19 cellular contexts compared by ENCODE assay signal in the genomic region with DNA sequence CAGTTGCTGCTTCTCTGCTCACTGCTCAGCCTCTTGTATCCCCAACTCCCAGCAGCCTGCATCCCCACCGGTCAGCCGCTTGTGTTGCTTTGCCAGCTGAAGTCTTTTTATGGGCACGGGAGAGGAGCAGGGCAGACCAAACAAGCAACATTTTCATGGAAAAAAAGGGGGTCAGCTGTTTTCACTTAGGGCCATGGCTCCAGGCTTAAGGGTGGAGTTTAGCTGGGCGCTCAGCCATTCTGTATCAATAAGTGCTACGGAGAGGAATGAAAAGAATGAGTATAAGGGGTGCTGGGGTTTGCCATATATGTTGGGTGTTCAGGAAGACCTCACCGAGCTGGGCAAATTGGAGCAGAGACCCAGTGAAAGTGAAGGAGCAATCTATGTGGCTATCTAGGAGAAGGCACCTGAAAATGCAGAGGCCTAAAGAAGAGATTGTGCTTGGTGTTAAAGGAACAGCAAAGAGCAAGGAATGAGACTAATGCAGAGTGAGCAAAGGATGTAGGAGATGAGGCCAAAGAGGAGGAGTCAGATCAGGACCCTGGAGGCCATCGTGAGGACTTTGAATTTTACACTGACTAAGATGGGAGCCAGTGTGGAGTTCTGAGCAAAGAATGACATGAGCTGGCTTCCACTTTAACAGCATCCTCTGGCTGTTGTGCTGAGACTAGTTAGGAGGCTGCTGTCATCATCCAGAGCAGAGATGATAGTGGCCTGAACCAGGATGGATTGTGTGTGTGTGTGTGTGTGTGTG.
"Had no signal": no experiment of that assay in that cellular context is flagged by ENCODE, and none has a peak within 500 bp of the region (broad histone marks: within the 10 kb centered on the region; RNA-seq: fewer than 3 reads in every experiment).

No MANE protein-coding gene starts in this region.

- DNase-seq: activated CD4-positive, alpha-beta memory T cell treated with anti-CD3 and anti-CD28 coated beads for 36 hours; activated CD4-positive, alpha-beta T cell treated with anti-CD3 and anti-CD28 coated beads for 36 hours; activated effector memory CD4-positive, alpha-beta T cell treated with Interleukin-2 at 50 U/mL for 16 hours; activated naive CD4-positive, alpha-beta T cell treated with anti-CD3 and anti-CD28 coated beads, Interleukin-2, amount 50 U/mL, for 16 hours; activated T-cell treated with anti-CD3 and anti-CD28 coated beads, Interleukin-2, amount 50 U/mL, for 4 hours; amniotic stem cell; caudate nucleus; mucosa of descending colon; naive thymus-derived CD8-positive, alpha-beta T cell; stimulated activated CD4-positive, alpha-beta T cell treated with anti-CD3 and anti-CD28 coated beads, Interleukin-15, amount 100 ng/mL, for 24 hours; stimulated activated CD4-positive, alpha-beta T cell treated with anti-CD3 and anti-CD28 coated beads, Interleukin-4, amount 100 ng/mL, for 1 hour; stimulated activated naive CD4-positive, alpha-beta T cell; tibial artery; uterus; WERI-Rb-1 had no signal

- H3K27me3 ChIP-seq: uterus had no signal

- H3K36me3 Mint-ChIP-seq: activated CD4-positive, alpha-beta memory T cell treated with anti-CD3 and anti-CD28 coated beads for 36 hours; naive thymus-derived CD8-positive, alpha-beta T cell had no signal

- H3K9me3 ChIP-seq: esophagus muscularis mucosa, gastroesophageal sphincter, mucosa of descending colon, tibial artery, uterus had no signal

- H3K27me3 Mint-ChIP-seq: activated CD4-positive, alpha-beta T cell treated with anti-CD3 and anti-CD28 coated beads for 36 hours had no signal

- H3K27ac ChIP-seq: esophagus muscularis mucosa, gastroesophageal sphincter, tibial artery, uterus, WERI-Rb-1 had no signal

- H3K4me3 Mint-ChIP-seq: activated CD4-positive, alpha-beta memory T cell treated with anti-CD3 and anti-CD28 coated beads for 36 hours; activated CD4-positive, alpha-beta T cell treated with anti-CD3 and anti-CD28 coated beads for 36 hours; activated T-cell treated with anti-CD3 and anti-CD28 coated beads, Interleukin-2, amount 50 U/mL, for 4 hours; naive thymus-derived CD8-positive, alpha-beta T cell had no signal

- H3K27ac Mint-ChIP-seq: activated CD4-positive, alpha-beta memory T cell treated with anti-CD3 and anti-CD28 coated beads for 36 hours; activated CD4-positive, alpha-beta T cell treated with anti-CD3 and anti-CD28 coated beads for 36 hours had no signal

- H3K36me3 ChIP-seq: esophagus muscularis mucosa, gastroesophageal sphincter, tibial artery, uterus, WERI-Rb-1 had no signal

- H3K4me1 ChIP-seq: gastroesophageal sphincter, tibial artery, uterus had no signal

- H3K4me3 ChIP-seq: esophagus muscularis mucosa, gastroesophageal sphincter, mucosa of descending colon, skin epidermis, tibial artery, uterus had no signal

- ATAC-seq: activated CD4-positive, alpha-beta T cell treated with anti-CD3 and anti-CD28 coated beads for 36 hours; activated T-cell treated with anti-CD3 and anti-CD28 coated beads, Interleukin-2, amount 50 U/mL, for 4 hours; gastroesophageal sphincter; left lobe of liver; naive thymus-derived CD8-positive, alpha-beta T cell had no signal

- H3K9me3 Mint-ChIP-seq: activated CD4-positive, alpha-beta memory T cell treated with anti-CD3 and anti-CD28 coated beads for 36 hours; activated T-cell treated with anti-CD3 and anti-CD28 coated beads, Interleukin-2, amount 50 U/mL, for 4 hours; naive thymus-derived CD8-positive, alpha-beta T cell had no signal
